In the genomic region with DNA sequence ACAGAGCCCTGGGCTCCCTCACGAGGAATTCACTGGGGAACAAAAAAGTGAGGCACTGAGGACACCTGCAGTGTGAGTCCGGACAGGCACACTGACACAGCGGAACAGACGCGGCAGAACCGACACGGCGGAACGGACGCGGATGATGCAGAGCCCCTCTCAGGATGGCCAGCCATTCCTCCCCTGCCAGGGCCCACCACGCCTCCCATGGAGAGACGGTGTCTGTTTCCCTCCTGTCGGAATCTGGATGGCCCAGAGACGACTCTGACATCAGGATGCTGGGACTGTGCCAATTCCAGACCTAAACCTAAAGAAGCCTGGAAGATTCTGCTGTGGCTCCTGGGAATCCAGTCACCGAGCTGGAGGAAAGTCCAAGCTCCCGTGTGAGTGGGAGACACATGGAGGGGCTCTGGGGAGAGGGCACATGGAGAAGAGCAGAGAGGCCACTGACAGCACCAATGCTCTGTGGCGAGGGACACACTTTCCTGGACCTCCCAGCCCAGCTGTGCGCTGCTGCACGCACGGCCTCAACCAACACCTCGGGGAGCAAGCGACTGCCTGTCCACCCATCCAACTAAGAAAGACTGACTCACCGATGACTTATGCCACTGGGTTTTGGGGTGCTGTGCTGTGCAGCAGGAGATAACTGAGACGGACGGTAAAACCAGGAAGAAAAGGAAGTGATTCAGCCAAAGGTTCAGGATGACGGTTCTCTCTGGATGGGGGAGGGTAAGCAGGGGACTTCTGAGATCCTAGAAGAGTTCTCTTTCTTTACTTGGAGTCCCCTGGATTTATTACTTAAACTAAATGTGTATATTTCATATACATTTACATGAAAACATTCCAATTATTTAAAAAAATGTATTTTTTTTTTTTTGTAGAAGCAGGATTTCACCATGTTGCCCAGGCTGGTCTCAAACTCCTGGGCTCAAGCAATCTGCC, we compare ENCODE assay signal across 8 cellular contexts. TPM values are rescaled to one million over a fixed set of nuclear protein-coding genes. Genes with fewer than 3 reads are reported as not detected.
DNase-seq lines count a peak whose midpoint lies in the region; ATAC-seq and TF ChIP-seq lines count a peak whose summit lies in the region.

No MANE protein-coding gene starts in this region.

- peaks cover 93% of the 10 kb centered on the region for H3K4me1 Mint-ChIP-seq in activated CD4-positive, alpha-beta T cell treated with anti-CD3 and anti-CD28 coated beads for 36 hours
- peaks cover 98% of the 10 kb centered on the region for H3K4me1 Mint-ChIP-seq in stimulated activated naive CD8-positive, alpha-beta T cell treated with anti-CD3 and anti-CD28 coated beads, Interleukin-15, amount 100 ng/mL, for 72 hours

- no peaks in the 10 kb centered on the region for H3K9me3 Mint-ChIP-seq in activated CD4-positive, alpha-beta T cell treated with anti-CD3 and anti-CD28 coated beads for 36 hours (ENCODE audit: low read depth)
- no peaks in the 10 kb centered on the region for H3K9me3 Mint-ChIP-seq in stimulated activated naive CD8-positive, alpha-beta T cell treated with anti-CD3 and anti-CD28 coated beads, Interleukin-15, amount 100 ng/mL, for 72 hours

- CTCF ChIA-PET in activated CD4-positive, alpha-beta T cell treated with anti-CD3 and anti-CD28 coated beads for 36 hours (lab: Charles Lee) = interaction anchor here (0.7 to 2.4 kb wide), 3 partner anchors 11 to 42 kb away, joined by 3 to 8 read pairs (median 5); no protein-coding TSS in a partner anchor

- H3K4me3 ChIP-seq in fibroblast of mammary gland (ENCODE audit: control insufficient read depth, low read depth, low read length) = no peak overlapping the region

- peaks cover 62% of the 10 kb centered on the region for H3K36me3 Mint-ChIP-seq in activated CD4-positive, alpha-beta T cell treated with anti-CD3 and anti-CD28 coated beads for 36 hours (ENCODE audit: low read depth)

- POLR2A ChIA-PET in activated CD4-positive, alpha-beta T cell treated with anti-CD3 and anti-CD28 coated beads for 36 hours (lab: Charles Lee) = interaction anchor here (1.8 to 6.0 kb wide), 3 partner anchors 9 to 22 kb away, joined by 4 to 77 read pairs (median 45); a partner anchor contains a TSS

- no peaks in the 10 kb centered on the region for H3K27me3 Mint-ChIP-seq in activated CD4-positive, alpha-beta T cell treated with anti-CD3 and anti-CD28 coated beads for 36 hours
- no peaks in the 10 kb centered on the region for H3K27me3 Mint-ChIP-seq in stimulated activated naive CD8-positive, alpha-beta T cell treated with anti-CD3 and anti-CD28 coated beads, Interleukin-15, amount 100 ng/mL, for 72 hours

- peak overlapping the region; percentile 95 for H3K27ac Mint-ChIP-seq in activated CD4-positive, alpha-beta T cell treated with anti-CD3 and anti-CD28 coated beads for 36 hours
- peak overlapping the region; percentile 94 to 97 for H3K27ac Mint-ChIP-seq in stimulated activated naive CD8-positive, alpha-beta T cell treated with anti-CD3 and anti-CD28 coated beads, Interleukin-15, amount 100 ng/mL, for 72 hours

- intact Hi-C loops in activated CD4-positive, alpha-beta T cell treated with anti-CD3 and anti-CD28 coated beads for 36 hours (cut with DNase I, micrococcal nuclease) = no loop called here

- DNase-seq in activated CD4-positive, alpha-beta T cell treated with anti-CD3 and anti-CD28 coated beads for 36 hours = peak; percentile 70
- no peak for DNase-seq in activated CD4-positive, alpha-beta T cell treated with anti-CD3 and anti-CD28 coated beads, Interleukin-2, amount 50 U/mL, for 1 hour
- DNase-seq in T1000 (lab: John Stamatoyannopoulos, UW) = peak; percentile 78
- peak; percentile 96 for DNase-seq in fibroblast of mammary gland (ENCODE audit: low read depth)
- no peak for DNase-seq in stimulated activated naive CD8-positive, alpha-beta T cell treated with anti-CD3 and anti-CD28 coated beads, Interleukin-15, amount 100 ng/mL, for 72 hours
- DNase-seq in NCI-H1417 (lab: John Stamatoyannopoulos, UW) = no peak
- DNase-seq in ecto neural progenitor cell (ENCODE audit: low spot score) = no peak
- no peak for DNase-seq in stimulated activated CD4-positive, alpha-beta T cell treated with anti-CD3 and anti-CD28 coated beads, Interleukin-12 subunit alpha, Interleukin-12 subunit beta, amount 100 ng/mL, for 4 hours

- peak overlapping the region; percentile 61 for H3K4me3 Mint-ChIP-seq in activated CD4-positive, alpha-beta T cell treated with anti-CD3 and anti-CD28 coated beads for 36 hours
- peak overlapping the region; percentile 74 to 82 for H3K4me3 Mint-ChIP-seq in stimulated activated naive CD8-positive, alpha-beta T cell treated with anti-CD3 and anti-CD28 coated beads, Interleukin-15, amount 100 ng/mL, for 72 hours

- peak; percentile 18 for ATAC-seq in activated CD4-positive, alpha-beta T cell treated with anti-CD3 and anti-CD28 coated beads for 36 hours
- ATAC-seq in stimulated activated naive CD8-positive, alpha-beta T cell treated with anti-CD3 and anti-CD28 coated beads, Interleukin-15, amount 100 ng/mL, for 72 hours = no peak

- no peak for TF ChIP-seq CTCF in fibroblast of mammary gland (conservative IDR thresholded peaks at IDR 0.05; ENCODE audit: control insufficient read depth, insufficient read depth, low read depth, low read length)

RNA-seq across cellular contexts. Expression of a gene that starts 23.3 kb away (rescaled TPM):
- total RNA-seq in activated CD4-positive, alpha-beta T cell treated with anti-CD3 and anti-CD28 coated beads for 36 hours = 10 to 100 TPM; 47.7 to 48.3 TPM

RNA-seq across cellular contexts. Expression of a gene that starts 51.4 kb away (rescaled TPM):
- not detected for total RNA-seq in activated CD4-positive, alpha-beta T cell treated with anti-CD3 and anti-CD28 coated beads for 36 hours

Comparison
In these comparisons a context has a peak if more than half of its experiments do, and no peak if none do; other contexts are left out.
1. DNase-seq: peak in activated CD4-positive, alpha-beta T cell treated with anti-CD3 and anti-CD28 coated beads for 36 hours (single experiment), T1000 (single experiment) and fibroblast of mammary gland (single experiment); none in activated CD4-positive, alpha-beta T cell treated with anti-CD3 and anti-CD28 coated beads, Interleukin-2, amount 50 U/mL, for 1 hour (single experiment), stimulated activated naive CD8-positive, alpha-beta T cell treated with anti-CD3 and anti-CD28 coated beads, Interleukin-15, amount 100 ng/mL, for 72 hours (0 of 2), NCI-H1417 (0 of 3), ecto neural progenitor cell (single experiment) and stimulated activated CD4-positive, alpha-beta T cell treated with anti-CD3 and anti-CD28 coated beads, Interleukin-12 subunit alpha, Interleukin-12 subunit beta, amount 100 ng/mL, for 4 hours (single experiment).